In the genomic region with DNA sequence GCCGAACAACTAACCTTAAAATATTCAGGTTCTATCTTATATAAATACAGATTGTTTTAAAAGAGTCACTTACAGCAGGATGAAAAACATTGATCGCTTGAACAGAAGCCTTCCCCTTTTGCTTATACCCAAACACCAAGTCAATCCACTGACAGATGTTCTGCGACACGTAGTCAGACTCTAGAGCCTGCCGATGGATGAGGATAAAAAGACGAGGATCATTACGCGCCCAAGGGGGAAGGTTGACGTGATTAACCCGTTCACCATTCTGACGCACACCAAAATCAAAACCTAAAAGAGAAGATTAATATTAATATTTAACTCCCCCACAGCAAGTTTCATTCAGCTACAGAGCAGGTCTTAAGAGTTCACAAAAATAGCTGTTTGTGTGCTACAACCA, we compare ENCODE assay signal across 14 cellular contexts. TPM values are rescaled to one million over a fixed set of nuclear protein-coding genes. Genes with fewer than 3 reads are reported as not detected.
A peak's percentile ranks its signal among the peaks of the same experiment; 100 is the strongest.
DNase-seq lines count a peak whose midpoint lies in the region; ATAC-seq and TF ChIP-seq lines count a peak whose summit lies in the region.
"Had no signal": no experiment of that assay in that cellular context is flagged by ENCODE, and none has a peak within 500 bp of the region (broad histone marks: within the 10 kb centered on the region; RNA-seq: fewer than 3 reads in every experiment).

No MANE protein-coding gene starts in this region.

- H3K36me3 ChIP-seq in GM23338 (ENCODE audit: insufficient read depth): no peaks in the 10 kb centered on the region
- H3K36me3 ChIP-seq in Panc1 (ENCODE audit: control insufficient read depth, insufficient read depth, low read length): peaks cover 26% of the 10 kb centered on the region

- no peaks in the 10 kb centered on the region for H3K9me3 ChIP-seq in Panc1 (ENCODE audit: control insufficient read depth, insufficient read depth, low read depth, low read length)
- H3K9me3 ChIP-seq: Caco-2 had no signal

- H3F3A ChIP-seq in GM23338 (replicated peaks; ENCODE audit: low read depth): no peaks in the 10 kb centered on the region

- CTCF ChIA-PET in Panc1 (lab: Charles Lee): no interaction called here

- H3K27me3 ChIP-seq in GM23338 (ENCODE audit: insufficient read depth): no peaks in the 10 kb centered on the region
- no peaks in the 10 kb centered on the region for H3K27me3 ChIP-seq in Panc1 (ENCODE audit: control insufficient read depth, insufficient read depth, low read length)
- no peaks in the 10 kb centered on the region for H3K27me3 ChIP-seq in foreskin keratinocyte

- POLR2A ChIA-PET in Panc1 (lab: Charles Lee): no interaction called here

- H3K9me3 Mint-ChIP-seq in GM23338: no peaks in the 10 kb centered on the region
- H3K9me3 Mint-ChIP-seq: CD4-positive, CD25-positive, alpha-beta regulatory T cell had no signal

- TF ChIP-seq CTCF in GM23338 (conservative IDR thresholded peaks at IDR 0.05; ENCODE audit: low read depth in 2 of 2) (no peak), Panc1 (IDR thresholded peaks at IDR 0.05) (no peak), foreskin keratinocyte (conservative IDR thresholded peaks at IDR 0.05) (no peak)

- no peak overlapping the region for H3K27ac Mint-ChIP-seq in GM23338
- H3K27ac Mint-ChIP-seq: CD4-positive, CD25-positive, alpha-beta regulatory T cell had no signal

- H3K27ac ChIP-seq in GM23338 (ENCODE audit: low read depth) (no peak overlapping the region), Panc1 (ENCODE audit: low read length) (no peak overlapping the region), foreskin keratinocyte (peak overlapping the region; percentile 64)

- in situ Hi-C loops in Panc1 (cut with HindIII; ENCODE audit: low pct_unique_long_range_greater_than_20kb, low sequenced_read_pairs): no loop called here

- H3K9me2 ChIP-seq in GM23338 (ENCODE audit: insufficient read depth): no peaks in the 10 kb centered on the region

- H4K20me1 ChIP-seq in GM23338 (replicated peaks; ENCODE audit: insufficient read depth): no peaks in the 10 kb centered on the region

- H3K27me3 Mint-ChIP-seq in GM23338 (ENCODE audit: insufficient read depth, low read depth, poor library complexity): no peaks in the 10 kb centered on the region
- H3K27me3 Mint-ChIP-seq: CD4-positive, CD25-positive, alpha-beta regulatory T cell had no signal

- H3K79me2 ChIP-seq in GM23338 (replicated peaks; ENCODE audit: insufficient read depth): no peaks in the 10 kb centered on the region

- H3K4me1 Mint-ChIP-seq in GM23338: peaks cover 16% of the 10 kb centered on the region; the same call in 2 of the 3 replicates

- intact Hi-C loops in Panc1 (cut with micrococcal nuclease; ENCODE audit: unreplicated experiment): no loop called here

- peaks cover 9% of the 10 kb centered on the region; the same call in 1 of the 2 replicates for H3K4me1 ChIP-seq in GM23338 (ENCODE audit: insufficient read depth)
- peaks cover 7% of the 10 kb centered on the region; the same call in 1 of the 2 replicates for H3K4me1 ChIP-seq in Panc1 (ENCODE audit: control insufficient read depth, insufficient read depth, low read length)
- H3K4me1 ChIP-seq in foreskin keratinocyte: peaks cover 40% of the 10 kb centered on the region

- no TSS peak for BruUV-seq in Panc1 (replicated peaks; lab: Mats Ljungman, UMichigan)

- ATAC-seq in GM23338 (no peak), Panc1 (peak; percentile 67), foreskin keratinocyte (no peak)

- no peak overlapping the region for H3K4me3 Mint-ChIP-seq in GM23338
- H3K4me3 Mint-ChIP-seq: CD4-positive, CD25-positive, alpha-beta regulatory T cell had no signal

- H3K4me3 ChIP-seq in GM23338 (no peak overlapping the region), Panc1 (ENCODE audit: low read depth in 2 of 2, low read length in 2 of 2) (no peak overlapping the region)

- no peaks in the 10 kb centered on the region for H3K36me3 Mint-ChIP-seq in GM23338 (ENCODE audit: low read depth)

- DNase-seq in GM23338 (ENCODE audit: low spot score): no peak
- no peak for DNase-seq in Panc1 (ENCODE audit: low read depth, low spot score)
- peak in 1 of 2 donors; percentile 5 for DNase-seq in foreskin keratinocyte
- peak; percentile 7 for DNase-seq in renal cortical epithelial cell (ENCODE audit: low read depth)
- DNase-seq in MV-4-11 (lab: John Stamatoyannopoulos, UW): no peak
- no peak for DNase-seq in NK-92 (lab: John Stamatoyannopoulos, UW; ENCODE audit: unreplicated experiment)
- DNase-seq in NCI-H446 treated with DMSO at 0.1 percent for 48 hours (lab: John Stamatoyannopoulos, UW): no peak
- DNase-seq: CD4-positive, CD25-positive, alpha-beta regulatory T cell; NCI-H1436; NCI-H2029 treated with DMSO at 0.1 percent for 48 hours; NCI-H510A; NCI-H774; RPMI8226 had no signal

- no peak overlapping the region for H3K4me2 ChIP-seq in GM23338

- H2AFZ ChIP-seq in GM23338: peak overlapping the region; percentile 19

TF ChIP-seq in GM23338, 12 proteins besides CTCF, POLR2A, EP300 and RAD21:
- no peak for TF ChIP-seq REST (IDR thresholded peaks at IDR 0.05; ENCODE audit: unreplicated experiment)
- no peak for TF ChIP-seq CREB1 (CRISPR knock-in tag; IDR thresholded peaks at IDR 0.05; ENCODE audit: low read depth)
- TF ChIP-seq ZNF114 (CRISPR knock-in tag; IDR thresholded peaks at IDR 0.05): no peak
- no peak for TF ChIP-seq NANOG (IDR thresholded peaks at IDR 0.05; ENCODE audit: borderline replicate concordance)
- no peak for TF ChIP-seq EZH2phosphoT487 (IDR thresholded peaks at IDR 0.05; ENCODE audit: unreplicated experiment)

RNA-seq across cellular contexts. Expression of gene GNG4, which starts 59.4 kb away (rescaled TPM):
- total RNA-seq in GM23338 (2014; rRNA removed; shearing (Covaris generic)): 49.2 and 53.5 TPM in 2 replicates
- 37.9 and 40.2 TPM in 2 replicates for polyA plus RNA-seq in GM23338 (2016; fragmentation: Nextera tagmentation; extraction: Ambion mirVana)
- 1.1 TPM for total RNA-seq in Panc1 (2021; ENCODE audit: unreplicated experiment)
- 2.7 TPM for polyA plus RNA-seq in Panc1 (2012; ENCODE audit: insufficient read length)
- 0.21 and 0.31 TPM in 2 replicates for total RNA-seq in foreskin keratinocyte
- 0.19 and 0.20 TPM in 2 replicates for polyA plus RNA-seq in foreskin keratinocyte
- 0.30 TPM in 1 of 2 replicates, not detected in the other for total RNA-seq in renal cortical epithelial cell
- total RNA-seq: CD4-positive, CD25-positive, alpha-beta regulatory T cell had no signal
- polyA plus RNA-seq: CD4-positive, CD25-positive, alpha-beta regulatory T cell had no signal

Comparison
In these comparisons a context has a peak if more than half of its experiments do, and no peak if none do; other contexts are left out.
1. RNA of gene GNG4, which starts 59.4 kb away (total RNA-seq): 49.2 to 53.5 TPM in GM23338; 1.1 TPM in Panc1 (single experiment), 0.30 TPM in renal cortical epithelial cell and 0.21 to 0.31 TPM in foreskin keratinocyte; every median in the first group is over 10 times any median in the second.